ENCODE assay signal across 23 cellular contexts in the genomic region with DNA sequence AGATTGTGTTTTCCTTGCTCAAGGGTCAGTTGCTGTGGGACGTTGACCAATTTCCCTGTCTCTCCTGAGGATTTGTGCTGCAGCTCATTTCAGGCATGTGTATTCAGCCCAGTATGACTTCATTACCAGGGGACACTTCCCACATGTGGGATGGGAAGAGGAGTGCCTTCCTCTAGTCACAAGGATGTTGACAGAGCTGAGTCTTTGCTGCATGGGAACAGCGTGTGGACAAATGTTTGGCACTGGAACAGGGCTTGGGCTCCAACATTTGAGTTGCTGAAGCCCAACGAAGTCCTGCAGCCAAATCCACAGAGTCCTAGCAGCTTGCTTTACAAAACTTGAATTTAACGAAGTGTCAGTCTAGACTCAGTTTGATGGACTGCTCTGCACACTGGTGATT.
"Had no signal": no experiment of that assay in that cellular context is flagged by ENCODE, and none has a peak within 500 bp of the region (broad histone marks: within the 10 kb centered on the region; RNA-seq: fewer than 3 reads in every experiment).

No MANE protein-coding gene starts in this region.

- H3K4me1 Mint-ChIP-seq: activated naive CD8-positive, alpha-beta T cell treated with anti-CD3 and anti-CD28 coated beads for 36 hours had no signal

- H3K4me3 ChIP-seq: adrenal gland, body of pancreas, cardiac muscle cell, coronary artery, dorsolateral prefrontal cortex, left lung, spleen, suprapubic skin, tibial nerve had no signal

- H3K9me3 Mint-ChIP-seq: activated naive CD4-positive, alpha-beta T cell treated with anti-CD3 and anti-CD28 coated beads for 36 hours; activated naive CD8-positive, alpha-beta T cell treated with anti-CD3 and anti-CD28 coated beads for 36 hours; activated T-helper 1 cell treated with anti-CD3 and anti-CD28 coated beads, Interleukin-12 subunit alpha, Interleukin-12 subunit beta, Interleukin-2, Interleukin-4 antibody, amounts not matched to agents 30 ng/mL and 10 ng/mL and 1 ng/mL, durations not matched to agents 14 hours and 24 hours and 36 hours; nephron progenitor cell had no signal

- ATAC-seq: body of pancreas, left lung had no signal

- H3K36me3 ChIP-seq: adrenal gland, cardiac muscle cell, left lung, neutrophil, spleen, suprapubic skin, tibial nerve had no signal

- H3K27ac ChIP-seq: adrenal gland, body of pancreas, cardiac muscle cell, coronary artery, dorsolateral prefrontal cortex, left lung, neutrophil, spleen, suprapubic skin, tibial nerve, VCaP had no signal

- H3K27me3 ChIP-seq: adrenal gland, body of pancreas, cardiac muscle cell, left lung, neutrophil, spleen, suprapubic skin, tibial nerve had no signal

- H3K9me3 ChIP-seq: adrenal gland, body of pancreas, left lung, neutrophil, spleen, suprapubic skin, tibial nerve had no signal

- H3K4me1 ChIP-seq: adrenal gland, body of pancreas, left lung, spleen, suprapubic skin, tibial nerve had no signal

- DNase-seq: activated CD4-positive, alpha-beta T cell treated with anti-CD3 and anti-CD28 coated beads for 4 hours; activated CD4-positive, alpha-beta T cell treated with anti-CD3 and anti-CD28 coated beads, Interleukin-2, amount 50 U/mL, for 4 hours; activated effector memory CD4-positive, alpha-beta T cell treated with anti-CD3 and anti-CD28 coated beads, Interleukin-2, amount 50 U/mL, for 16 hours; activated naive CD4-positive, alpha-beta T cell treated with anti-CD3 and anti-CD28 coated beads for 36 hours; activated naive CD8-positive, alpha-beta T cell treated with anti-CD3 and anti-CD28 coated beads for 36 hours; adrenal gland; aorta; body of pancreas; dorsolateral prefrontal cortex; effector memory CD4-positive, alpha-beta T cell; head of caudate nucleus; kidney glomerular epithelial cell; left lung; nephron progenitor cell; spleen; stimulated activated naive CD4-positive, alpha-beta T cell had no signal

- H3K4me3 Mint-ChIP-seq: activated naive CD4-positive, alpha-beta T cell treated with anti-CD3 and anti-CD28 coated beads for 36 hours; activated naive CD8-positive, alpha-beta T cell treated with anti-CD3 and anti-CD28 coated beads for 36 hours; activated T-helper 1 cell treated with anti-CD3 and anti-CD28 coated beads, Interleukin-12 subunit alpha, Interleukin-12 subunit beta, Interleukin-2, Interleukin-4 antibody, amounts not matched to agents 30 ng/mL and 10 ng/mL and 1 ng/mL, durations not matched to agents 14 hours and 24 hours and 36 hours; nephron progenitor cell had no signal

- H3K27ac Mint-ChIP-seq: activated naive CD4-positive, alpha-beta T cell treated with anti-CD3 and anti-CD28 coated beads for 36 hours; activated naive CD8-positive, alpha-beta T cell treated with anti-CD3 and anti-CD28 coated beads for 36 hours; activated T-helper 1 cell treated with anti-CD3 and anti-CD28 coated beads, Interleukin-12 subunit alpha, Interleukin-12 subunit beta, Interleukin-2, Interleukin-4 antibody, amounts not matched to agents 30 ng/mL and 10 ng/mL and 1 ng/mL, durations not matched to agents 14 hours and 24 hours and 36 hours; nephron progenitor cell had no signal
